In genomic region chr5:72641164-72641563, GRCh38 we compare ENCODE assay signal across 10 cellular contexts.
"Had no signal": no experiment of that assay in that cellular context is flagged by ENCODE, and none has a peak within 500 bp of the region (broad histone marks: within the 10 kb centered on the region; RNA-seq: fewer than 3 reads in every experiment).

No MANE protein-coding gene starts in this region.

- FAIRE-seq: H1, H54 had no signal

- H2AFZ ChIP-seq: GM23248, GM23338 had no signal

- ATAC-seq: GM23338, HCT116 had no signal

- H3K9ac ChIP-seq: GM23248 had no signal

- DNase-seq: GM23248, H7, H9, HCEC 1CT, HFFc6 had no signal

- H3K4me1 ChIP-seq: HAP-1 had no signal

- H3K4me2 ChIP-seq: GM23338 had no signal

- H3K36me3 ChIP-seq: HAP-1 had no signal

- H3K4me3 ChIP-seq: GM23248, GM23338, HAP-1 had no signal

- H3K9me3 ChIP-seq: HAP-1 had no signal

- H3K27ac ChIP-seq: GM23248 had no signal
